Comparison of ENCODE assay signal across 1 cellular context in genomic region chr1:15747378-15747777, GRCh38.
TF ChIP-seq lines count a peak whose summit lies in the region.

No MANE protein-coding gene starts in this region.

TF ChIP-seq in endothelial cell of umbilical vein, 7 proteins besides CTCF, POLR2A, EP300 and RAD21:
- TF ChIP-seq JUN (IDR thresholded peaks at IDR 0.05; ENCODE audit: borderline replicate concordance, insufficient read depth, insufficient read length, low read depth) (no peak), MYC (IDR thresholded peaks at IDR 0.05; ENCODE audit: low read depth, low read length) (no peak), FOS (IDR thresholded peaks at IDR 0.05; ENCODE audit: borderline replicate concordance, insufficient read depth, low read length) (no peak), EZH2 (IDR thresholded peaks at IDR 0.05; ENCODE audit: borderline replicate concordance, low read depth, low read length, severe bottlenecking) (no peak), GATA2 (IDR thresholded peaks at IDR 0.05; ENCODE audit: insufficient read depth, insufficient read length, low read depth, low read length) (no peak), POLR2AphosphoS5 (IDR thresholded peaks at IDR 0.05; ENCODE audit: insufficient read depth, low read depth, low read length) (no peak), MAX (IDR thresholded peaks at IDR 0.05; ENCODE audit: insufficient read depth, insufficient read length) (no peak)
